In genomic region chr3:143183668-143183970, GRCh38 we compare ENCODE assay signal across 21 cellular contexts.
DNase-seq lines count a peak whose midpoint lies in the region; ATAC-seq and TF ChIP-seq lines count a peak whose summit lies in the region.
"Had no signal": no experiment of that assay in that cellular context is flagged by ENCODE, and none has a peak within 500 bp of the region (broad histone marks: within the 10 kb centered on the region; RNA-seq: fewer than 3 reads in every experiment).

No MANE protein-coding gene starts in this region.

- no peak for DNase-seq in CD4-positive, alpha-beta T cell
- no peak for DNase-seq in activated T-helper 2 cell treated with anti-CD3 and anti-CD28 coated beads, Interferon-gamma antibody, Interleukin-2, Interleukin-4, amounts not matched to agents 10 μg/mL and 5 μg/mL and 100 μg/mL, durations not matched to agents 14 hours and 24 hours and 36 hours (ENCODE audit: low spot score)
- DNase-seq in natural killer cell (no peak), Peyer's patch (no peak), inferior parietal cortex (ENCODE audit: extremely low spot score) (no peak), mucosa of gallbladder (ENCODE audit: low spot score) (no peak)
- DNase-seq: ACHN, C1 segment of cervical spinal cord, GDM1, HCEC 1CT, IMR-90, Karpas-422, NCI-H1417, NCI-H1694 treated with DMSO at 0.1 percent for 48 hours, NCI-H2081 treated with DMSO at 0.1 percent for 48 hours, NCI-H2171 treated with DMSO at 0.1 percent for 48 hours, NCI-H524 treated with DMSO at 0.1 percent for 48 hours, NCI-H82, SJCRH30 had no signal

- CTCF ChIA-PET in CD4-positive, alpha-beta T cell (lab: Charles Lee): no interaction called here

- POLR2A ChIA-PET in CD4-positive, alpha-beta T cell (lab: Charles Lee): no interaction called here

- H3K9me3 ChIP-seq in CD4-positive, alpha-beta T cell (ENCODE audit: control insufficient read depth, low read length): no peaks in the 10 kb centered on the region
- H3K9me3 ChIP-seq in KOPT-K1 (ENCODE audit: insufficient read depth, low read length, poor library complexity, severe bottlenecking) (peaks cover 14% of the 10 kb centered on the region), Peyer's patch (no peaks in the 10 kb centered on the region)
- H3K9me3 ChIP-seq: SJCRH30 had no signal

- H3K9me3 Mint-ChIP-seq in CD4-positive, alpha-beta T cell: no peaks in the 10 kb centered on the region
- peaks cover 18% of the 10 kb centered on the region for H3K9me3 Mint-ChIP-seq in activated T-helper 2 cell treated with anti-CD3 and anti-CD28 coated beads, Interferon-gamma antibody, Interleukin-2, Interleukin-4, amounts not matched to agents 10 μg/mL and 5 μg/mL and 100 μg/mL, durations not matched to agents 14 hours and 24 hours and 36 hours
- peaks cover 0 to 3% of the 10 kb centered on the region in 2 donors for H3K9me3 Mint-ChIP-seq in natural killer cell

- no peak for ATAC-seq in CD4-positive, alpha-beta T cell (ENCODE audit: poor library complexity)
- ATAC-seq in natural killer cell: no peak
- ATAC-seq: GM23338 had no signal

- no peaks in the 10 kb centered on the region for H3K4me1 ChIP-seq in Peyer's patch
- H3K4me1 ChIP-seq: SJCRH30 had no signal

- TF ChIP-seq POLR2A in Peyer's patch (IDR thresholded peaks at IDR 0.05): no peak

- no peak overlapping the region for H3K4me3 ChIP-seq in Peyer's patch
- H3K4me3 ChIP-seq: GM23338, SJCRH30 had no signal

- intact Hi-C loops in CD4-positive, alpha-beta T cell (cut with DNase I, micrococcal nuclease): no loop called here
- intact Hi-C loops in activated T-helper 2 cell treated with anti-CD3 and anti-CD28 coated beads, Interferon-gamma antibody, Interleukin-2, Interleukin-4, amounts not matched to agents 10 μg/mL and 5 μg/mL and 100 μg/mL, durations not matched to agents 14 hours and 24 hours and 36 hours (cut with micrococcal nuclease): no loop called here
- intact Hi-C loops in natural killer cell (cut with micrococcal nuclease): loop anchor here (2.0 kb wide), 1 partner anchor 15 kb away; no protein-coding TSS in a partner anchor

- H3K27ac Mint-ChIP-seq in CD4-positive, alpha-beta T cell: no peak overlapping the region
- peak overlapping the region; percentile 26 for H3K27ac Mint-ChIP-seq in activated T-helper 2 cell treated with anti-CD3 and anti-CD28 coated beads, Interferon-gamma antibody, Interleukin-2, Interleukin-4, amounts not matched to agents 10 μg/mL and 5 μg/mL and 100 μg/mL, durations not matched to agents 14 hours and 24 hours and 36 hours
- no peak overlapping the region for H3K27ac Mint-ChIP-seq in natural killer cell
- H3K27ac Mint-ChIP-seq: GM23338 had no signal

- peak overlapping the region; percentile 11 for H3K4me3 Mint-ChIP-seq in CD4-positive, alpha-beta T cell
- no peak overlapping the region for H3K4me3 Mint-ChIP-seq in activated T-helper 2 cell treated with anti-CD3 and anti-CD28 coated beads, Interferon-gamma antibody, Interleukin-2, Interleukin-4, amounts not matched to agents 10 μg/mL and 5 μg/mL and 100 μg/mL, durations not matched to agents 14 hours and 24 hours and 36 hours (ENCODE audit: low read depth)
- peak overlapping the region; percentile 64 for H3K4me3 Mint-ChIP-seq in natural killer cell
- H3K4me3 Mint-ChIP-seq: GM23338 had no signal

- no peaks in the 10 kb centered on the region for H3K27me3 Mint-ChIP-seq in CD4-positive, alpha-beta T cell
- no peaks in the 10 kb centered on the region for H3K27me3 Mint-ChIP-seq in activated T-helper 2 cell treated with anti-CD3 and anti-CD28 coated beads, Interferon-gamma antibody, Interleukin-2, Interleukin-4, amounts not matched to agents 10 μg/mL and 5 μg/mL and 100 μg/mL, durations not matched to agents 14 hours and 24 hours and 36 hours (ENCODE audit: low read depth)
- no peaks in the 10 kb centered on the region for H3K27me3 Mint-ChIP-seq in natural killer cell (ENCODE audit: low read depth in 2 of 2)

- no peaks in the 10 kb centered on the region for H3K27me3 ChIP-seq in CD4-positive, alpha-beta T cell (ENCODE audit: control insufficient read depth, insufficient read depth, low read length)
- H3K27me3 ChIP-seq in Peyer's patch: no peaks in the 10 kb centered on the region
- H3K27me3 ChIP-seq: SJCRH30 had no signal

- TF ChIP-seq CTCF in CD4-positive, alpha-beta T cell (IDR thresholded peaks at IDR 0.05): no peak
- TF ChIP-seq CTCF in natural killer cell (IDR thresholded peaks at IDR 0.05): no peak
- no peak for TF ChIP-seq CTCF in Peyer's patch (IDR thresholded peaks at IDR 0.05)

- H3K36me3 Mint-ChIP-seq in CD4-positive, alpha-beta T cell (ENCODE audit: low read depth): no peaks in the 10 kb centered on the region
- H3K36me3 Mint-ChIP-seq in activated T-helper 2 cell treated with anti-CD3 and anti-CD28 coated beads, Interferon-gamma antibody, Interleukin-2, Interleukin-4, amounts not matched to agents 10 μg/mL and 5 μg/mL and 100 μg/mL, durations not matched to agents 14 hours and 24 hours and 36 hours (ENCODE audit: low read depth): peaks cover 10% of the 10 kb centered on the region
- no peaks in the 10 kb centered on the region for H3K36me3 Mint-ChIP-seq in natural killer cell

- no peak overlapping the region for H3K27ac ChIP-seq in CD4-positive, alpha-beta T cell (ENCODE audit: low read depth, low read length)
- peak overlapping the region; percentile 37 for H3K27ac ChIP-seq in KOPT-K1 (ENCODE audit: low read depth, low read length, poor library complexity, severe bottlenecking)
- no peak overlapping the region for H3K27ac ChIP-seq in Peyer's patch
- H3K27ac ChIP-seq: SJCRH30 had no signal

- no peaks in the 10 kb centered on the region for H3K36me3 ChIP-seq in KOPT-K1 (ENCODE audit: insufficient read depth, low read length)
- H3K36me3 ChIP-seq in Peyer's patch: no peaks in the 10 kb centered on the region
- H3K36me3 ChIP-seq: SJCRH30 had no signal

- H3K4me1 Mint-ChIP-seq in CD4-positive, alpha-beta T cell (ENCODE audit: low read depth): peaks cover 42% of the 10 kb centered on the region
- peaks cover 15% of the 10 kb centered on the region for H3K4me1 Mint-ChIP-seq in activated T-helper 2 cell treated with anti-CD3 and anti-CD28 coated beads, Interferon-gamma antibody, Interleukin-2, Interleukin-4, amounts not matched to agents 10 μg/mL and 5 μg/mL and 100 μg/mL, durations not matched to agents 14 hours and 24 hours and 36 hours (ENCODE audit: low read depth)
- peaks cover 29 to 34% of the 10 kb centered on the region in 2 donors for H3K4me1 Mint-ChIP-seq in natural killer cell
- H3K4me1 Mint-ChIP-seq: GM23338 had no signal
